11 cellular contexts compared by ENCODE assay signal in the genomic region with DNA sequence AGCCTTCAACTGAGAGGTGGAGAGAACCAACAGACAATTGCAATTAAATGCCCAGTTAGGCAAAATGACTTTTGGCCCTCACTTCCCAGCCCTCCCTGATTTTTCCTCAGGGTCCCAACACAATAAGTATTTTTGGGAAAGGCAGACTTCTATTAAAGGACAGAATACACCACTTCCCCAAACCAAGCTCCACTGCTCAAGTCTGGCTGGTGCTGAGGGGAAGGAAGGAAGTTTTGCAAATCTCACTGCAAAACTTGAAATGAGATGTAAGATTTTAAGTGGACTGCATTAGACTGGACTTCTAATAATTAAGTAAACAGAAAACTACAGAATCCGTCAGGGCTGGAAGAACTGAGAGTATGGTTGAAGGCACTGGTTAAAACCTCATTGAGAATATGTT. TPM values are rescaled to one million over a fixed set of nuclear protein-coding genes. Genes with fewer than 3 reads are reported as not detected.
DNase-seq lines count a peak whose midpoint lies in the region; ATAC-seq and TF ChIP-seq lines count a peak whose summit lies in the region.
"Had no signal": no experiment of that assay in that cellular context is flagged by ENCODE, and none has a peak within 500 bp of the region (broad histone marks: within the 10 kb centered on the region; RNA-seq: fewer than 3 reads in every experiment).

No MANE protein-coding gene starts in this region.

- peak overlapping the region; percentile 87 for H3K27ac ChIP-seq in left ventricle myocardium inferior (replicated peaks)
- peak overlapping the region; percentile 58 to 78 (median 72) for H3K27ac ChIP-seq in upper lobe of left lung

- H3K27ac Mint-ChIP-seq in T-cell, result peak overlapping the region in 1 of 2 donors; percentile 40

- H3K4me1 ChIP-seq in left ventricle myocardium inferior (peaks cover 57% of the 10 kb centered on the region), upper lobe of left lung (peaks cover 8 to 20% (median 12%) of the 10 kb centered on the region in 4 donors)

- H3K27me3 ChIP-seq in left ventricle myocardium inferior (ENCODE audit: low read depth), result no peaks in the 10 kb centered on the region
- H3K27me3 ChIP-seq in upper lobe of left lung, result no peaks in the 10 kb centered on the region

- H3K4me3 ChIP-seq in left ventricle myocardium inferior, result no peak overlapping the region
- H3K4me3 ChIP-seq in upper lobe of left lung, result no peak overlapping the region
- H3K4me3 ChIP-seq: prostate gland had no signal

- TF ChIP-seq POLR2A in upper lobe of left lung (IDR thresholded peaks at IDR 0.05), result no peak

- H3K9me3 Mint-ChIP-seq in T-cell, result no peaks in the 10 kb centered on the region

- DNase-seq in left ventricle myocardium inferior, result no peak
- no peak for DNase-seq in Right ventricle myocardium superior
- no peak for DNase-seq in T-cell
- peak; percentile 50 for DNase-seq in medulla oblongata (ENCODE audit: extremely low spot score)
- DNase-seq in upper lobe of left lung, result no peak
- DNase-seq in ACHN, result no peak
- DNase-seq: COR-L47, NCI-H526 had no signal

- POLR2A ChIA-PET in T-cell (lab: Charles Lee), result no interaction called here

- H3K36me3 Mint-ChIP-seq in T-cell, result no peaks in the 10 kb centered on the region

- no peak for TF ChIP-seq CTCF in left ventricle myocardium inferior (IDR thresholded peaks at IDR 0.05; ENCODE audit: borderline replicate concordance)
- TF ChIP-seq CTCF in upper lobe of left lung (IDR thresholded peaks at IDR 0.05), result no peak

- WGBS in upper lobe of left lung, 2 donors, result 65 to 74% methylated on average over 1 of the region's 1 CpG

- peak overlapping the region; percentile 89 to 97 (median 96) for H3K4me3 Mint-ChIP-seq in T-cell

- no peak for ATAC-seq in Right ventricle myocardium superior (ENCODE audit: poor library complexity)
- ATAC-seq in T-cell (replicated peaks in 1 of 4), result no peak
- ATAC-seq in upper lobe of left lung (ENCODE audit: low FRiP score in 2 of 2), result peak in 1 of 2 donors; percentile 23
- ATAC-seq in HG02623 (IDR thresholded peaks at IDR 0.05; ENCODE audit: unreplicated experiment), result no peak
- ATAC-seq in HG03095 (IDR thresholded peaks at IDR 0.05; ENCODE audit: unreplicated experiment), result no peak

- in situ Hi-C loops in ACHN (cut with HindIII; ENCODE audit: low pct_ligation_motif_present, low pct_unique_long_range_greater_than_20kb, low sequenced_read_pairs), result loop anchor here (25.0 kb wide), 1 partner anchor 186 kb away; no protein-coding TSS in a partner anchor

- H3K27me3 Mint-ChIP-seq in T-cell, result peaks cover 0 to 2% of the 10 kb centered on the region in 2 donors

- H3K9me3 ChIP-seq in left ventricle myocardium inferior (replicated peaks) (no peaks in the 10 kb centered on the region), upper lobe of left lung (no peaks in the 10 kb centered on the region)
- H3K9me3 ChIP-seq: prostate gland had no signal

- H3K4me1 Mint-ChIP-seq in T-cell, result peaks cover 27 to 31% (median 31%) of the 10 kb centered on the region in 3 donors

- no peaks in the 10 kb centered on the region for H3K36me3 ChIP-seq in left ventricle myocardium inferior
- H3K36me3 ChIP-seq in upper lobe of left lung, result no peaks in the 10 kb centered on the region
- H3K36me3 ChIP-seq: prostate gland had no signal

- no peak for TF ChIP-seq EP300 in upper lobe of left lung (IDR thresholded peaks at IDR 0.05)

- intact Hi-C loops in left ventricle myocardium inferior (cut with micrococcal nuclease), result no loop called here
- intact Hi-C loops in Right ventricle myocardium superior (cut with DNase I), result no loop called here

- CTCF ChIA-PET in T-cell (lab: Charles Lee), result no interaction called here

RNA-seq across cellular contexts. Expression of a gene that starts 32.2 kb away (rescaled TPM):
- 1.4 TPM for total RNA-seq in left ventricle myocardium inferior
- total RNA-seq in Right ventricle myocardium superior, result 1.2 TPM
- total RNA-seq in T-cell, result under 1 TPM in 3 of 5 donors, not detected in 2; 0.10 to 0.22 (median 0.20) TPM
- total RNA-seq in upper lobe of left lung, result 1 to 10 TPM; 1.0 to 5.2 (median 4.0) TPM
